ENCODE assay signal across 10 cellular contexts in genomic region chr5:75656311-75657003, GRCh38. TPM values are rescaled to one million over a fixed set of nuclear protein-coding genes. Genes with fewer than 3 reads are reported as not detected.
DNase-seq lines count a peak whose midpoint lies in the region; ATAC-seq, FAIRE-seq and TF ChIP-seq lines count a peak whose summit lies in the region.
"Had no signal": no experiment of that assay in that cellular context is flagged by ENCODE, and none has a peak within 500 bp of the region (broad histone marks: within the 10 kb centered on the region; RNA-seq: fewer than 3 reads in every experiment).

No MANE protein-coding gene starts in this region.

- H3K9me3 Mint-ChIP-seq in stimulated activated naive CD8-positive, alpha-beta T cell treated with anti-CD3 and anti-CD28 coated beads, Interleukin-15, amount 100 ng/mL, for 72 hours, result no peaks in the 10 kb centered on the region
- H3K9me3 Mint-ChIP-seq: IgD-negative memory B cell, neural crest cell had no signal

- peak overlapping the region; percentile 88 for H2AFZ ChIP-seq in keratinocyte (ENCODE audit: control insufficient read depth, low read length)

- peak overlapping the region; percentile 25 to 49 for H3K4me3 Mint-ChIP-seq in stimulated activated naive CD8-positive, alpha-beta T cell treated with anti-CD3 and anti-CD28 coated beads, Interleukin-15, amount 100 ng/mL, for 72 hours
- H3K4me3 Mint-ChIP-seq: neural crest cell had no signal

- peaks cover 21% of the 10 kb centered on the region for H3K4me1 ChIP-seq in keratinocyte (ENCODE audit: control insufficient read depth, extremely low read depth, insufficient read depth, low read length)

- no peaks in the 10 kb centered on the region for H3K36me3 ChIP-seq in keratinocyte (ENCODE audit: control insufficient read depth in 2 of 2, extremely low read depth in 1 of 2, insufficient read depth in 2 of 2, low read length in 2 of 2)

- H3K4me3 ChIP-seq in keratinocyte (ENCODE audit: control insufficient read depth in 2 of 3, extremely low read depth in 1 of 3, insufficient read depth in 2 of 3, low read depth in 1 of 3, low read length in 3 of 3) (peak overlapping the region; percentile 35 to 75 (median 67)), lower leg skin (ENCODE audit: low read depth, poor library complexity, severe bottlenecking) (no peak overlapping the region)

- H4K20me1 ChIP-seq in keratinocyte (ENCODE audit: control insufficient read depth, extremely low read depth, insufficient read depth, low read length), result no peaks in the 10 kb centered on the region

- H3K9me3 ChIP-seq in keratinocyte (ENCODE audit: control insufficient read depth, low read depth, low read length), result no peaks in the 10 kb centered on the region

- no peaks in the 10 kb centered on the region for H3K27me3 ChIP-seq in keratinocyte (ENCODE audit: control insufficient read depth, extremely low read depth, insufficient read depth, low read length)

- H3K27ac Mint-ChIP-seq in stimulated activated naive CD8-positive, alpha-beta T cell treated with anti-CD3 and anti-CD28 coated beads, Interleukin-15, amount 100 ng/mL, for 72 hours, result peak overlapping the region in 1 of 2 donors; percentile 29
- H3K27ac Mint-ChIP-seq: IgD-negative memory B cell had no signal

- H3K27ac ChIP-seq in keratinocyte (ENCODE audit: control insufficient read depth, insufficient read depth, low read length), result peak overlapping the region; percentile 76

- H3K9ac ChIP-seq in keratinocyte (ENCODE audit: control insufficient read depth, extremely low read depth, insufficient read depth, low read length), result peak overlapping the region; percentile 69

- TF ChIP-seq CTCF in keratinocyte (optimal IDR thresholded peaks at IDR 0.05 in 1 of 3, IDR thresholded peaks at IDR 0.05 in 1 of 3, conservative IDR thresholded peaks at IDR 0.05 in 1 of 3; ENCODE audit: extremely low read depth in 1 of 3, insufficient read depth in 2 of 3, low read length in 3 of 3) (no peak), lower leg skin (IDR thresholded peaks at IDR 0.05) (no peak)

- no peak for TF ChIP-seq POLR2A in lower leg skin (IDR thresholded peaks at IDR 0.05)

- no peaks in the 10 kb centered on the region for H3K79me2 ChIP-seq in keratinocyte (ENCODE audit: control insufficient read depth, insufficient read depth, low read length)

- H3K27me3 Mint-ChIP-seq in stimulated activated naive CD8-positive, alpha-beta T cell treated with anti-CD3 and anti-CD28 coated beads, Interleukin-15, amount 100 ng/mL, for 72 hours, result peaks cover 23% of the 10 kb centered on the region

- no peaks in the 10 kb centered on the region for H3K9me1 ChIP-seq in keratinocyte (ENCODE audit: control insufficient read depth, extremely low read depth, insufficient read depth, low read length)

- 28 to 31% methylated on average over 9 of the region's 9 CpGs for WGBS in lower leg skin, 2 donors

- FAIRE-seq in keratinocyte (lab: Jason Lieb, UNC), result peak; percentile 79

- no peak for ATAC-seq in stimulated activated naive CD8-positive, alpha-beta T cell treated with anti-CD3 and anti-CD28 coated beads, Interleukin-15, amount 100 ng/mL, for 72 hours
- no peak for ATAC-seq in GM18520 (IDR thresholded peaks at IDR 0.05; ENCODE audit: unreplicated experiment)

- H3K4me1 Mint-ChIP-seq in stimulated activated naive CD8-positive, alpha-beta T cell treated with anti-CD3 and anti-CD28 coated beads, Interleukin-15, amount 100 ng/mL, for 72 hours, result peaks cover 7% of the 10 kb centered on the region

- dilution Hi-C loops in keratinocyte (cut with MboI; ENCODE audit: extremely low pct_ligation_motif_present, low sequenced_read_pairs), result no loop called here

- intact Hi-C loops in lower leg skin (cut with DNase I; ENCODE audit: low total_unique reads), result no loop called here

- DNase-seq in HT1080 (ENCODE audit: low read depth) (peak; percentile 62), anterior cingulate cortex (lab: John Stamatoyannopoulos, UW) (peak in 35 of 58 donors; percentile 10 to 53 (median 26)), keratinocyte (ENCODE audit: low read depth, low spot score) (no peak), NCI-H524 treated with DMSO at 0.1 percent for 48 hours (lab: John Stamatoyannopoulos, UW) (no peak), lower leg skin (ENCODE audit: low spot score in 2 of 2) (no peak), DMS 273 (lab: John Stamatoyannopoulos, UW; ENCODE audit: unreplicated experiment) (no peak)
- no peak for DNase-seq in stimulated activated naive CD8-positive, alpha-beta T cell treated with anti-CD3 and anti-CD28 coated beads, Interleukin-15, amount 100 ng/mL, for 72 hours

- peak overlapping the region; percentile 90 for H3K4me2 ChIP-seq in keratinocyte (ENCODE audit: control insufficient read depth, extremely low read depth, insufficient read depth, low read depth, low read length)

RNA-seq across cellular contexts. Expression of gene ANKDD1B, which starts 45.2 kb away (rescaled TPM):
- total RNA-seq in HT1080 (2014; rRNA removed; shearing (Covaris generic)), result 0.03 TPM in 1 of 2 replicates, not detected in the other
- 0.03 TPM in 1 of 2 replicates, not detected in the other for polyA plus RNA-seq in HT1080 (2015; cell fraction: cytosol; rRNA removed)
- polyA plus RNA-seq in HT1080 (2015; cell fraction: nucleus; rRNA removed), result 0.17 TPM in 1 of 2 replicates, not detected in the other
- polyA plus RNA-seq in keratinocyte, result 0.27 to 1.4 TPM (median 1.1 TPM) in 3 replicates
- polyA plus RNA-seq in keratinocyte (2011; ENCODE audit: low read depth), result 1.4 TPM
- 0.13 and 0.22 TPM in 2 replicates for polyA plus RNA-seq in keratinocyte (2011; cell fraction: cytosol; rRNA removed)
- 4.5 and 5.2 TPM in 2 replicates for polyA plus RNA-seq in keratinocyte (2011; cell fraction: nucleus; rRNA removed)
- polyA plus RNA-seq in keratinocyte (2012; ENCODE audit: low replicate concordance), result 0.06 and 1.4 TPM in 2 replicates
- polyA minus RNA-seq in keratinocyte, result 1.8 to 2.3 TPM in 2 of 3 replicates, not detected in the other
- polyA minus RNA-seq in keratinocyte (2011; cell fraction: cytosol; rRNA and poly(A)+ RNA removed), result not detected
- polyA minus RNA-seq in keratinocyte (2011; cell fraction: nucleus; rRNA and poly(A)+ RNA removed), result 3.4 and 12.6 TPM in 2 replicates
- 1 to 10 TPM in 1 of 4 donors, under 1 TPM in 2, not detected in 1; 0.21 to 1.1 (median 0.45) TPM for total RNA-seq in lower leg skin

Comparison
In these comparisons a context has a peak if more than half of its experiments do, and no peak if none do; other contexts are left out.
1. DNase-seq: peak in HT1080 (single experiment) and anterior cingulate cortex (35 of 58); none in keratinocyte (single experiment), stimulated activated naive CD8-positive, alpha-beta T cell treated with anti-CD3 and anti-CD28 coated beads, Interleukin-15, amount 100 ng/mL, for 72 hours (0 of 2), NCI-H524 treated with DMSO at 0.1 percent for 48 hours (single experiment), lower leg skin (0 of 2) and DMS 273 (single experiment).